26 cellular contexts compared by ENCODE assay signal in genomic region chr1:213821175-213821942, GRCh38.
"Had no signal": no experiment of that assay in that cellular context is flagged by ENCODE, and none has a peak within 500 bp of the region (broad histone marks: within the 10 kb centered on the region; RNA-seq: fewer than 3 reads in every experiment).

No MANE protein-coding gene starts in this region.

- DNase-seq: activated CD4-positive, alpha-beta memory T cell treated with anti-CD3 and anti-CD28 coated beads, Interleukin-2, amount 10 ng/mL, durations not matched to agents 7 days and 5 days; activated CD4-positive, alpha-beta T cell treated with anti-CD3 and anti-CD28 coated beads for 1 hour; activated CD4-positive, alpha-beta T cell treated with anti-CD3 and anti-CD28 coated beads for 48 hours; activated CD4-positive, CD25-positive, alpha-beta regulatory T cell; activated CD8-positive, alpha-beta memory T cell treated with anti-CD3 and anti-CD28 coated beads for 24 hours; activated CD8-positive, alpha-beta memory T cell treated with anti-CD3 and anti-CD28 coated beads, Interleukin-2, amount 10 ng/mL, durations not matched to agents 7 days and 5 days; activated CD8-positive, alpha-beta memory T cell treated with anti-CD3 and anti-CD28 coated beads, Interleukin-2, amount 50 U/mL, for 48 hours; activated effector memory CD4-positive, alpha-beta T cell treated with Interleukin-2 at 50 U/mL for 16 hours; activated naive CD4-positive, alpha-beta T cell treated with anti-CD3 and anti-CD28 coated beads, Interleukin-2, amount 10 ng/mL, durations not matched to agents 7 days and 5 days; activated naive CD8-positive, alpha-beta T cell treated with anti-CD3 and anti-CD28 coated beads, Interleukin-2, amount 50 U/mL, for 24 hours; activated T-cell treated with anti-CD3 and anti-CD28 coated beads, Interleukin-2, amount 50 U/mL, for 48 hours; anterior cingulate cortex; caudate nucleus; Karpas-422; MG63; NCI-H1048; NCI-H1436; NCI-H1694; NCI-H1930; NCI-H2081 treated with DMSO at 0.1 percent for 48 hours; NCI-H226; NCI-H524 treated with DMSO at 0.1 percent for 48 hours; Right ventricle myocardium superior; T1000; WERI-Rb-1 had no signal

- H3K9me3 ChIP-seq: MG63 had no signal

- H3K4me3 ChIP-seq: MG63, SK-N-MC had no signal

- ATAC-seq: activated CD8-positive, alpha-beta memory T cell treated with anti-CD3 and anti-CD28 coated beads, Interleukin-2, amount 10 ng/mL, durations not matched to agents 7 days and 5 days; activated naive CD8-positive, alpha-beta T cell treated with anti-CD3 and anti-CD28 coated beads, Interleukin-2, amount 50 U/mL, for 24 hours had no signal

- H3K27me3 ChIP-seq: MG63 had no signal

- H3K27ac ChIP-seq: SK-N-MC, WERI-Rb-1 had no signal

- H3K36me3 ChIP-seq: MG63, WERI-Rb-1 had no signal
